Comparison of ENCODE assay signal across 23 cellular contexts in the genomic region with DNA sequence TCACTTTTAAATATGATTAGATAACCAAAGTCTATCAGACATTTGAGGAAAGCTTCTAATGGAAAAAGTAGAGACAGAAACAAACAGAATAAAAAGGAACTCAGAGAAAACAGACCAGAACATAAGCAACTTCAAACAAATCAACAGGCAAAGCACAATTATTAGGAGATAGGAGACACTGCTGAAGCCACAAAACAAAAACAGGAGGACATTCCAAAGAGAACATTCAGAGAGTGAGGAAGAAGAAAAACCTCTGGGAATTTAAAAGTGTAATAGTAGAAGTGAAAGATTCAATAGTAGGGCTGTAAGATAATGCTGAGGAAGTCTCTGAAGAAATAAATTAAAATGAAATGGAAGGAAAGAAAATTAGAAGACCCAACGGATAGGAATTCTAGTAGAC.
"Had no signal": no experiment of that assay in that cellular context is flagged by ENCODE, and none has a peak within 500 bp of the region (broad histone marks: within the 10 kb centered on the region; RNA-seq: fewer than 3 reads in every experiment).

No MANE protein-coding gene starts in this region.

- H3K4me1 ChIP-seq: thyroid gland, upper lobe of right lung had no signal

- DNase-seq: activated CD4-positive, alpha-beta memory T cell treated with anti-CD3 and anti-CD28 coated beads for 36 hours; activated CD4-positive, alpha-beta T cell treated with anti-CD3 and anti-CD28 coated beads for 48 hours; activated effector memory CD4-positive, alpha-beta T cell treated with Interleukin-2 at 50 U/mL for 16 hours; activated naive CD4-positive, alpha-beta T cell treated with anti-CD3 and anti-CD28 coated beads for 36 hours; activated T-cell treated with anti-CD3 and anti-CD28 coated beads, Interleukin-2, amount 50 U/mL, for 72 hours; anterior cingulate cortex; dorsolateral prefrontal cortex; effector memory CD8-positive, alpha-beta T cell; hippocampal formation; left colon; mesendoderm; naive thymus-derived CD8-positive, alpha-beta T cell; posterior cingulate gyrus; stimulated activated CD4-positive, alpha-beta T cell treated with anti-CD3 and anti-CD28 coated beads, Interleukin-4, amount 100 ng/mL, for 24 hours; stimulated activated naive CD8-positive, alpha-beta T cell treated with anti-CD3 and anti-CD28 coated beads, Interleukin-15, Interleukin-2, amounts not matched to agents 100 U/mL and 50 U/mL, for 24 hours; substantia nigra; SW 1271; T-helper 17 cell; thyroid gland; upper lobe of right lung had no signal

- H3K4me3 ChIP-seq: dorsolateral prefrontal cortex, neural progenitor cell, thyroid gland, upper lobe of right lung had no signal

- H3K36me3 ChIP-seq: neural progenitor cell, thyroid gland, upper lobe of right lung had no signal

- H2AFZ ChIP-seq: neural progenitor cell had no signal

- H3K9ac ChIP-seq: neural progenitor cell had no signal

- H3K4me2 ChIP-seq: neural progenitor cell had no signal

- H3K27ac ChIP-seq: dorsolateral prefrontal cortex, neural progenitor cell, thyroid gland, upper lobe of right lung had no signal

- H3K27me3 ChIP-seq: dorsolateral prefrontal cortex, thyroid gland had no signal

- H3K9me3 ChIP-seq: thyroid gland, upper lobe of right lung had no signal

- ATAC-seq: activated T-cell treated with anti-CD3 and anti-CD28 coated beads, Interleukin-2, amount 50 U/mL, for 72 hours; effector memory CD8-positive, alpha-beta T cell; esophagus mucosa; left colon; naive thymus-derived CD8-positive, alpha-beta T cell; sciatic nerve; stimulated activated naive CD8-positive, alpha-beta T cell treated with anti-CD3 and anti-CD28 coated beads, Interleukin-15, Interleukin-2, amounts not matched to agents 100 U/mL and 50 U/mL, for 24 hours; T-helper 17 cell; upper lobe of right lung had no signal
